ENCODE assay signal across 8 cellular contexts in the genomic region with DNA sequence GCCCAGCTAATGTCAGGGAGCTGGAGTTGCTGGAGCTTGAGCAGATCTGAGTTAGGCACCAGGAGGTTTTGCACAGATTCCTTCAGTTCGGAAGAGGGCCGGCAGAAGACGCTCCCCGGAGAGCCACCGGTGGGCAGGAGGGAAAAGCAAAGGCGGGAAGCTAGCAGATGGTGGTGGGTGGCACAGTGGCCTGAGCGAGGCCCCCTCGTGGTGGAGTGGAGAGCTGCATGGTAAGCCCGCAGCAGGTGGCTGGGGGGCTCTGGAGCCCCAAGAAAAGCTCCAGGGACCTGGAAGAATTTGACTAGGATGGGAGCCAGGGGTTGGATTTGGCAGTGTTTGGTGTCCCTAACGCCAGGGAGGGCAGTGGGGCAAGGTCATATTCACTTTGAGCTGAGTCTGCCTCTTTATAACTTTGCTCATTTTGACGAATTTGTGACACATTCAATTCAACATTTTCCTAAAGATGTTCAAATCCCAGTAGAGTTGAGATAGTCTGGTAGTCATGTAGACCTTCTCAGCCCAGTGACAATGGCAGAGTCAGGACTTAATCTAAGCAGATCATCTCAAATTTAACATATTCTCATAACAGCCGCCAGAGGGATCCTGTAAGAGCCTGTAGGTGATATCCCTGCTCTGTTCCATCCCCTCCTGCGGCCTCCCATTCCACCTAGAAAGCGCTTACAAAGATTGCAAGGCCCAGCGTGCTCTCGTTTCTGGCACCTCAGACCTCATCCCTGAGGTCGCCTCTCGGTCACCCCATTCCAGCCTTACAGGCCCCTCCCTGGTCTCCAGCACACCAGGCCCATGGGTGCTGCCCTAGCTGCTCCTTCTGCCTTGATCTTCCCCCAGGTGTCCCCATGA. TPM values are rescaled to one million over a fixed set of nuclear protein-coding genes. Genes with fewer than 3 reads are reported as not detected.
A peak's percentile ranks its signal among the peaks of the same experiment; 100 is the strongest.
DNase-seq lines count a peak whose midpoint lies in the region; ATAC-seq and TF ChIP-seq lines count a peak whose summit lies in the region.

No MANE protein-coding gene starts in this region.

- TF ChIP-seq CTCF in AG04449 (IDR thresholded peaks at IDR 0.05; ENCODE audit: insufficient read depth, low read length, missing control alignments) (peak; percentile 55), GM12873 (IDR thresholded peaks at IDR 0.05; ENCODE audit: insufficient read depth, low read depth, low read length, missing control alignments) (peak; percentile 44), liver (IDR thresholded peaks at IDR 0.05; ENCODE audit: low read depth, low read length, missing input control) (peak; percentile 30)

- DNase-seq in AG04449 (ENCODE audit: low read depth, low spot score): no peak
- DNase-seq in adipocyte (ENCODE audit: low read depth): peak; percentile 25
- DNase-seq in SIG-M5 treated with dmso at 0.1 percent for 504 hours (lab: John Stamatoyannopoulos, UW; ENCODE audit: unreplicated experiment): no peak
- DNase-seq in medulla oblongata (ENCODE audit: extremely low spot score): no peak
- no peak for DNase-seq in H4 (ENCODE audit: low spot score)

- POLR2A ChIA-PET in AG04449 (lab: Yijun Ruan, JAX): no interaction called here

- H3K4me1 ChIP-seq in adipocyte (ENCODE audit: control insufficient read depth, insufficient read depth, low read length) (no peaks in the 10 kb centered on the region), liver (ENCODE audit: control insufficient read depth in 4 of 4, insufficient read depth in 4 of 4, low read length in 3 of 4) (peaks cover 0 to 2% (median 0%) of the 10 kb centered on the region in 4 donors)

- no peak overlapping the region for H3K27ac ChIP-seq in liver (ENCODE audit: low read depth in 1 of 2, low read length in 2 of 2)

- H3K9me3 ChIP-seq in adipocyte (ENCODE audit: control insufficient read depth, low read length): peaks cover 5% of the 10 kb centered on the region
- peaks cover 0 to 10% (median 6%) of the 10 kb centered on the region in 4 donors for H3K9me3 ChIP-seq in liver (ENCODE audit: control insufficient read depth in 4 of 4, low read length in 3 of 4)

- H3K4me3 ChIP-seq in AG04449 (ENCODE audit: low read depth, low read length) (no peak overlapping the region), adipocyte (ENCODE audit: low read length) (no peak overlapping the region), liver (ENCODE audit: low read depth in 1 of 3, low read length in 3 of 3) (no peak overlapping the region)

- CTCF ChIA-PET in AG04449 (lab: Yijun Ruan, JAX): interaction anchor here (0.7 to 2.0 kb wide), 10 partner anchors 8 to 415 kb away, joined by 3 to 8 read pairs (median 5); partner anchors contain the start of gene NECTIN1

- TF ChIP-seq RAD21 in liver (IDR thresholded peaks at IDR 0.05): peak; percentile 29 to 65

- no peak overlapping the region for H3K9ac ChIP-seq in adipocyte (ENCODE audit: low read length)
- H3K9ac ChIP-seq in liver (ENCODE audit: low read depth in 1 of 2, low read length in 2 of 2): no peak overlapping the region

- H3K36me3 ChIP-seq in adipocyte (ENCODE audit: control insufficient read depth, insufficient read depth, low read length, severe bottlenecking) (no peaks in the 10 kb centered on the region), liver (ENCODE audit: control insufficient read depth in 4 of 4, insufficient read depth in 3 of 4, low read depth in 1 of 4, low read length in 3 of 4) (no peaks in the 10 kb centered on the region)

- WGBS in liver: 43% methylated on average over 18 of the region's 18 CpGs

- no peak for ATAC-seq in HG02642 (IDR thresholded peaks at IDR 0.05; ENCODE audit: poor library complexity, unreplicated experiment)

- H3K27me3 ChIP-seq in adipocyte (replicated peaks; ENCODE audit: control insufficient read depth, insufficient read depth, low read length): peaks cover 42% of the 10 kb centered on the region
- peaks cover 0 to 3% (median 0%) of the 10 kb centered on the region in 4 donors for H3K27me3 ChIP-seq in liver (ENCODE audit: control insufficient read depth in 4 of 4, insufficient read depth in 4 of 4, low read length in 3 of 4)

TF ChIP-seq in liver, 16 proteins besides CTCF, POLR2A, EP300 and RAD21:
- TF ChIP-seq FOXA1 (IDR thresholded peaks at IDR 0.05) (no peak), HNF4G (IDR thresholded peaks at IDR 0.05) (no peak), RXRA (IDR thresholded peaks at IDR 0.05) (no peak), HNF4A (conservative IDR thresholded peaks at IDR 0.05) (no peak), SP1 (IDR thresholded peaks at IDR 0.05) (no peak), GABPA (IDR thresholded peaks at IDR 0.05 in 1 of 2, conservative IDR thresholded peaks at IDR 0.05 in 1 of 2) (no peak), JUND (IDR thresholded peaks at IDR 0.05) (no peak), EGR1 (IDR thresholded peaks at IDR 0.05; ENCODE audit: low read depth in 2 of 2) (no peak), YY1 (IDR thresholded peaks at IDR 0.05) (no peak), REST (IDR thresholded peaks at IDR 0.05) (no peak), NR2F2 (IDR thresholded peaks at IDR 0.05) (no peak), FOXA2 (IDR thresholded peaks at IDR 0.05) (no peak)
- TF ChIP-seq, protein P1, sequence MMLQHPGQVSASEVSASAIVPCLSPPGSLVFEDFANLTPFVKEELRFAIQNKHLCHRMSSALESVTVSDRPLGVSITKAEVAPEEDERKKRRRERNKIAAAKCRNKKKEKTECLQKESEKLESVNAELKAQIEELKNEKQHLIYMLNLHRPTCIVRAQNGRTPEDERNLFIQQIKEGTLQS (IDR thresholded peaks at IDR 0.05): no peak
- TF ChIP-seq, protein P2, sequence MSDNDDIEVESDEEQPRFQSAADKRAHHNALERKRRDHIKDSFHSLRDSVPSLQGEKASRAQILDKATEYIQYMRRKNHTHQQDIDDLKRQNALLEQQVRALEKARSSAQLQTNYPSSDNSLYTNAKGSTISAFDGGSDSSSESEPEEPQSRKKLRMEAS (IDR thresholded peaks at IDR 0.05): no peak
- TF ChIP-seq, protein P3, sequence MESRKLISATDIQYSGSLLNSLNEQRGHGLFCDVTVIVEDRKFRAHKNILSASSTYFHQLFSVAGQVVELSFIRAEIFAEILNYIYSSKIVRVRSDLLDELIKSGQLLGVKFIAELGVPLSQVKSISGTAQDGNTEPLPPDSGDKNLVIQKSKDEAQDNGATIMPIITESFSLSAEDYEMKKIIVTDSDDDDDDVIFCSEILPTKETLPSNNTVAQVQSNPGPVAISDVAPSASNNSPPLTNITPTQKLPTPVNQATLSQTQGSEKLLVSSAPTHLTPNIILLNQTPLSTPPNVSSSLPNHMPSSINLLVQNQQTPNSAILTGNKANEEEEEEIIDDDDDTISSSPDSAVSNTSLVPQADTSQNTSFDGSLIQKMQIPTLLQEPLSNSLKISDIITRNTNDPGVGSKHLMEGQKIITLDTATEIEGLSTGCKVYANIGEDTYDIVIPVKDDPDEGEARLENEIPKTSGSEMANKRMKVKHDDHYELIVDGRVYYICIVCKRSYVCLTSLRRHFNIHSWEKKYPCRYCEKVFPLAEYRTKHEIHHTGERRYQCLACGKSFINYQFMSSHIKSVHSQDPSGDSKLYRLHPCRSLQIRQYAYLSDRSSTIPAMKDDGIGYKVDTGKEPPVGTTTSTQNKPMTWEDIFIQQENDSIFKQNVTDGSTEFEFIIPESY (IDR thresholded peaks at IDR 0.05): no peak
TF ChIP-seq in liver: peak in this region for 0.

RNA-seq across cellular contexts. Expression of gene TRIM29, which starts 57.9 kb away (rescaled TPM):
- under 1 TPM; 0.33 to 0.37 TPM for total RNA-seq in liver
- polyA plus RNA-seq in liver: under 1 TPM; 0.22 to 0.89 TPM
- 1.4 and 2.8 TPM in 2 replicates for total RNA-seq in H4 (2014; rRNA removed; shearing (Covaris generic))
